9 cellular contexts compared by ENCODE assay signal in the genomic region with DNA sequence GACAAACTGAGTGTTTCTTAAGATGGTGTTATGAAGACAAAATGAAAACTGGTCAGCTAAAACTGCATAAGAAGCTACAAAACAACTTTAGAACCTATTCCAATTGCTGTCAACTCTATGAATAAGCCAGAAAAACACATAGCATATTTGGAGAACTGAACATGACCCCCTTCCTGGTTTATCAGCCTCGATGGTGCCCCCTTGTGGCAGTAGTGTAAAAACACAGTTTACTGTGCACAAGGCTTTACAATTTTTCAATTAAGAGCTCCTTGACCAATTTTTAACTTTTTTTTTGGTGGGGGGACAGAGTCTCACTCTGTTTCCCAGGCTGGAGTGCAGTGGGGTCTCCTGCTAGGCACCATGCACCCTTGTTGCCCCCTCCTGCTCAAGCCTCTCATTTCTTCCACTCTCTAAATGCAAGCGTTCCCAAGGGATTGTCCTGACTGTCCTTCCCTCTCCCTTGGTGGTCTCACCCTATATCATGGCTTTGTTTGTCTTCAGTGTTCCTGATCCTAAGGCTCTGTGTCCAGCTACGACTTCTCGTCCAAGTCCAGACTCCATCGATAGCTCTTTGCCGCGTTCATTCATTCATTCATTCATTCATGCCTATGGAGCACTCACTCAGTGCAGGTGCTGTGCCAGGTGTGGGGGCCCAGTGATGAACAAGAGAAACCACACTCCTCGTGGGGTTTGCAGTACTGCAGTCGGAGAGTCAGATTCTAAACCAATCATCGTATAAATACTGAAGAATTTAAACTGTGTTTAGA. TPM values are rescaled to one million over a fixed set of nuclear protein-coding genes. Genes with fewer than 3 reads are reported as not detected.
A peak's percentile ranks its signal among the peaks of the same experiment; 100 is the strongest.
DNase-seq lines count a peak whose midpoint lies in the region; ATAC-seq, FAIRE-seq and TF ChIP-seq lines count a peak whose summit lies in the region.
"Had no signal": no experiment of that assay in that cellular context is flagged by ENCODE, and none has a peak within 500 bp of the region (broad histone marks: within the 10 kb centered on the region; RNA-seq: fewer than 3 reads in every experiment).

No MANE protein-coding gene starts in this region.

- H3K4me1 ChIP-seq in A549 = peaks cover 24% of the 10 kb centered on the region

- peak; percentile 48 to 49 for ATAC-seq in A549

- CTCF ChIA-PET in A549 (lab: Yijun Ruan, JAX) = interaction anchor here (0.6 to 7.0 kb wide), 41 partner anchors 11 to 1389 kb away, joined by 3 to 210 read pairs (median 3); partner anchors contain the start of genes FKBP10, GAST, HAP1 and JUP

- TF ChIP-seq CTCF in A549 (IDR thresholded peaks at IDR 0.05) = peak; percentile 86

- 21% methylated on average over 10 of the region's 10 CpGs for WGBS in A549 (ENCODE audit: missing lambda C conversion rate)

- TF ChIP-seq RAD21 in A549 (conservative IDR thresholded peaks at IDR 0.05 in 1 of 2, IDR thresholded peaks at IDR 0.05 in 1 of 2) = peak; percentile 53 to 54; a peak in 4 of 5 replicates

- H3K27ac ChIP-seq in A549 = no peak overlapping the region

- TF ChIP-seq EP300 in A549 (IDR thresholded peaks at IDR 0.05) = no peak

- H3K4me2 ChIP-seq in A549 = no peak overlapping the region

- no peak overlapping the region for H3K4me3 ChIP-seq in A549

- POLR2A ChIA-PET in A549 (lab: Yijun Ruan, JAX) = interaction anchor here (0.7 to 1.5 kb wide), 7 partner anchors 9 to 264 kb away, joined by 3 to 6 read pairs (median 3); partner anchors contain the start of genes HAP1 and KLHL11

- FAIRE-seq in A549 (lab: Jason Lieb, UNC) (peak; percentile 46), GM19239 (lab: Jason Lieb, UNC) (peak; percentile 85)

- no peaks in the 10 kb centered on the region for H3K9me3 ChIP-seq in A549

- TF ChIP-seq POLR2A in A549 (IDR thresholded peaks at IDR 0.05; ENCODE audit: low read length) = no peak

- DNase-seq in A549 (ENCODE audit: low read depth in 1 of 2, low spot score in 1 of 2) = peak; percentile 90 to 94
- DNase-seq in GM19239 (ENCODE audit: insufficient read length, low spot score) = peak; percentile 66
- peak; percentile 52 for DNase-seq in NCI-H446 treated with DMSO at 0.1 percent for 48 hours (lab: John Stamatoyannopoulos, UW)
- peak; percentile 55 for DNase-seq in activated CD4-positive, alpha-beta T cell treated with anti-CD3 and anti-CD28 coated beads for 1 hour
- DNase-seq in cerebellum (ENCODE audit: low spot score) = peak; percentile 76
- DNase-seq in lung microvascular endothelial cell (ENCODE audit: low read depth in 2 of 2) = peak; percentile 73 to 81
- DNase-seq in stimulated activated CD8-positive, alpha-beta memory T cell treated with anti-CD3 and anti-CD28 coated beads, Interleukin-2, amount 100 ng/mL, for 48 hours (ENCODE audit: low read depth in 2 of 2) = peak; percentile 52 to 60
- no peak for DNase-seq in UCSD-AML1 (lab: John Stamatoyannopoulos, UW; ENCODE audit: unreplicated experiment)

TF ChIP-seq in A549, 52 proteins besides CTCF, POLR2A, EP300 and RAD21:
- TF ChIP-seq MAZ (IDR thresholded peaks at IDR 0.05; ENCODE audit: borderline replicate concordance, low read depth, low read length) = 0 out of 2 replicates have a peak, but pooled peaks have one; percentile 45
- peak; percentile 59 for TF ChIP-seq SMC3 (IDR thresholded peaks at IDR 0.05)
- TF ChIP-seq ZNF302 (CRISPR knock-in tag; IDR thresholded peaks at IDR 0.05) = no peak
- peak; percentile 54; the same call in 1 of the 2 replicates for TF ChIP-seq FOSB (CRISPR knock-in tag; IDR thresholded peaks at IDR 0.05)
- no peak for TF ChIP-seq HOXA7 (CRISPR knock-in tag; IDR thresholded peaks at IDR 0.05)
- no peak for TF ChIP-seq HOXB5 (CRISPR knock-in tag; IDR thresholded peaks at IDR 0.05)

RNA-seq across cellular contexts. Expression of gene EIF1, which starts 7.5 kb away (rescaled TPM):
- polyA plus RNA-seq in A549 (2011; rRNA removed) = 873 and 1,224 TPM in 2 replicates
- 405 and 437 TPM in 2 replicates for polyA plus RNA-seq in A549 (2012; cell fraction: cytosol; rRNA removed)
- polyA plus RNA-seq in A549 (2012; cell fraction: nucleus; rRNA removed) = 286 and 291 TPM in 2 replicates
- 827 to 920 TPM (median 834 TPM) in 3 replicates for polyA plus RNA-seq in A549 (2017; fragmentation: RNase III; extraction: RNeasy Plus Mini Kit Qiagen cat#74134 plus additional on column Dnase treatment)
- 275 and 286 TPM in 2 replicates for polyA minus RNA-seq in A549 (2011; rRNA and poly(A)+ RNA removed)
- 79.5 TPM for total RNA-seq in cerebellum
- 41.2 and 82.5 TPM in 2 replicates for total RNA-seq in lung microvascular endothelial cell

RNA-seq across cellular contexts. Expression of gene GAST, which starts 16.0 kb away (rescaled TPM):
- not detected in 2 replicates for polyA plus RNA-seq in A549 (2011; rRNA removed)
- not detected in 2 replicates for polyA plus RNA-seq in A549 (2012; cell fraction: cytosol; rRNA removed)
- not detected in 2 replicates for polyA plus RNA-seq in A549 (2012; cell fraction: nucleus; rRNA removed)
- not detected in 3 replicates for polyA plus RNA-seq in A549 (2017; fragmentation: RNase III; extraction: RNeasy Plus Mini Kit Qiagen cat#74134 plus additional on column Dnase treatment)
- polyA minus RNA-seq in A549 (2011; rRNA and poly(A)+ RNA removed) = not detected in 2 replicates
- not detected for total RNA-seq in cerebellum
- not detected in 2 replicates for total RNA-seq in lung microvascular endothelial cell
- total RNA-seq: pulmonary artery endothelial cell had no signal

RNA-seq across cellular contexts. Expression of gene HAP1, which starts 38.3 kb away (rescaled TPM):
- polyA plus RNA-seq in A549 (2011; rRNA removed) = 2.0 and 2.2 TPM in 2 replicates
- polyA plus RNA-seq in A549 (2012; cell fraction: cytosol; rRNA removed) = 0.86 and 1.2 TPM in 2 replicates
- polyA plus RNA-seq in A549 (2012; cell fraction: nucleus; rRNA removed) = 8.2 and 8.4 TPM in 2 replicates
- 1.3 to 2.3 TPM (median 1.6 TPM) in 3 replicates for polyA plus RNA-seq in A549 (2017; fragmentation: RNase III; extraction: RNeasy Plus Mini Kit Qiagen cat#74134 plus additional on column Dnase treatment)
- polyA minus RNA-seq in A549 (2011; rRNA and poly(A)+ RNA removed) = 0.66 and 1.2 TPM in 2 replicates
- total RNA-seq in cerebellum = 1.5 TPM
- under 0.01 and 0.20 TPM in 2 replicates for total RNA-seq in lung microvascular endothelial cell
